16 cellular contexts compared by ENCODE assay signal in the genomic region with DNA sequence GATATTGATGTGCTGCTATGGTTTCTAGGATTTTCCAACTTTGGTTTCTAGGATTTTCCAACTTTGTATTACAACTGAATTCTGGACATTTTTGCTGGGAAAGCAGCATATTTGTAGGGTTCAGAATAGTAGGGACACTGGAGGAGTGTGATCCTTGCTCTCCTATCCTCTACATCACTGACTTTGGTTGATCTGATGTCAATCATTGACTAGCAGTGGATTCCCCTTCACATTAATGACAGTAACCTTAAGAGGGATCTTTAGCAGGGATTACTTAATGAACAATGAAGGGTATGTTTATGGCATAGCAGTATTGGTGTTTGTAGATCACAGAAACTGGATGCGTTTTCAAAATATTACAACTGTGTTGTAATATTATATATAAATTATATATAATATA.
A peak's percentile ranks its signal among the peaks of the same experiment; 100 is the strongest.
DNase-seq lines count a peak whose midpoint lies in the region; ATAC-seq, FAIRE-seq and TF ChIP-seq lines count a peak whose summit lies in the region.
"Had no signal": no experiment of that assay in that cellular context is flagged by ENCODE, and none has a peak within 500 bp of the region (broad histone marks: within the 10 kb centered on the region; RNA-seq: fewer than 3 reads in every experiment).

No MANE protein-coding gene starts in this region.

- DNase-seq in NCI-H82 (lab: John Stamatoyannopoulos, UW) = peak; percentile 8
- no peak for DNase-seq in NCI-H82 treated with DMSO at 0.1 percent for 48 hours (lab: John Stamatoyannopoulos, UW; ENCODE audit: unreplicated experiment)
- DNase-seq in HuH-7 (ENCODE audit: low spot score) = peak; percentile 13
- peak; percentile 54 for DNase-seq in HepG2 (ENCODE audit: low spot score)
- no peak for DNase-seq in stimulated activated effector memory CD8-positive, alpha-beta T cell treated with anti-CD3 and anti-CD28 coated beads, Interleukin-12 subunit alpha, Interleukin-12 subunit beta, amount 100 ng/mL, for 72 hours (ENCODE audit: low spot score in 2 of 2)
- DNase-seq in CD4-positive, alpha-beta T cell = no peak
- DNase-seq: BE2C; C1 segment of cervical spinal cord; Caco-2; CD4-positive, CD25-positive, alpha-beta regulatory T cell; DMS79 treated with DMSO at 0.1 percent for 48 hours; GF-D8; H9; IMR-90 had no signal

- no peak for TF ChIP-seq CTCF in HepG2 (CRISPR knock-in tag; IDR thresholded peaks at IDR 0.05)
- TF ChIP-seq CTCF in CD4-positive, alpha-beta T cell (IDR thresholded peaks at IDR 0.05) = no peak

- H3K4me1 Mint-ChIP-seq in stimulated activated effector memory CD8-positive, alpha-beta T cell treated with anti-CD3 and anti-CD28 coated beads, Interleukin-12 subunit alpha, Interleukin-12 subunit beta, amount 100 ng/mL, for 72 hours = peaks cover 27% of the 10 kb centered on the region
- peaks cover 48% of the 10 kb centered on the region for H3K4me1 Mint-ChIP-seq in CD4-positive, alpha-beta T cell (ENCODE audit: low read depth)

- peak; percentile 89 for ATAC-seq in HepG2
- ATAC-seq in stimulated activated effector memory CD8-positive, alpha-beta T cell treated with anti-CD3 and anti-CD28 coated beads, Interleukin-12 subunit alpha, Interleukin-12 subunit beta, amount 100 ng/mL, for 72 hours = no peak
- no peak for ATAC-seq in CD4-positive, alpha-beta T cell (ENCODE audit: poor library complexity)
- ATAC-seq: K562 had no signal

- H3K27ac Mint-ChIP-seq in stimulated activated effector memory CD8-positive, alpha-beta T cell treated with anti-CD3 and anti-CD28 coated beads, Interleukin-12 subunit alpha, Interleukin-12 subunit beta, amount 100 ng/mL, for 72 hours = no peak overlapping the region
- no peak overlapping the region for H3K27ac Mint-ChIP-seq in CD4-positive, alpha-beta T cell
- H3K27ac Mint-ChIP-seq: CD4-positive, CD25-positive, alpha-beta regulatory T cell; H9 had no signal

- peak overlapping the region in 1 of 3 experiments; percentile 6; a peak in 1 of 6 replicates for H3K4me3 ChIP-seq in HepG2 (replicated peaks in 1 of 3; ENCODE audit: insufficient read depth in 1 of 3, low read depth in 2 of 3, low read length in 3 of 3)
- H3K4me3 ChIP-seq: K562 had no signal

- intact Hi-C loops in HepG2 (cut with micrococcal nuclease; ENCODE audit: unreplicated experiment) = loop anchor here (5.0 to 10.0 kb wide), 2 partner anchors 63 to 91 kb away; partner anchors contain the start of genes MAP2K4 and ZNF18
- intact Hi-C loops in CD4-positive, alpha-beta T cell (cut with DNase I, micrococcal nuclease) = no loop called here

- in situ Hi-C loops in HepG2 (cut with HindIII; ENCODE audit: extremely low pct_ligation_motif_present, low pct_unique_long_range_greater_than_20kb) = no loop called here

- no peaks in the 10 kb centered on the region for H3K9me3 Mint-ChIP-seq in stimulated activated effector memory CD8-positive, alpha-beta T cell treated with anti-CD3 and anti-CD28 coated beads, Interleukin-12 subunit alpha, Interleukin-12 subunit beta, amount 100 ng/mL, for 72 hours
- H3K9me3 Mint-ChIP-seq in CD4-positive, alpha-beta T cell = no peaks in the 10 kb centered on the region
- H3K9me3 Mint-ChIP-seq: CD4-positive, CD25-positive, alpha-beta regulatory T cell; H9 had no signal

- no peak overlapping the region for H3K4me3 Mint-ChIP-seq in stimulated activated effector memory CD8-positive, alpha-beta T cell treated with anti-CD3 and anti-CD28 coated beads, Interleukin-12 subunit alpha, Interleukin-12 subunit beta, amount 100 ng/mL, for 72 hours
- H3K4me3 Mint-ChIP-seq in CD4-positive, alpha-beta T cell = no peak overlapping the region
- H3K4me3 Mint-ChIP-seq: CD4-positive, CD25-positive, alpha-beta regulatory T cell; H9 had no signal

- peaks cover 16% of the 10 kb centered on the region for H3K79me2 ChIP-seq in HepG2 (ENCODE audit: insufficient read depth, low read length)

- no peaks in the 10 kb centered on the region for H3K27me3 Mint-ChIP-seq in CD4-positive, alpha-beta T cell
- H3K27me3 Mint-ChIP-seq: CD4-positive, CD25-positive, alpha-beta regulatory T cell had no signal

- POLR2A ChIA-PET in HepG2 (lab: Yijun Ruan, JAX) = no interaction called here
- POLR2A ChIA-PET in CD4-positive, alpha-beta T cell (lab: Charles Lee) = no interaction called here

- H4K20me1 ChIP-seq in HepG2 (ENCODE audit: insufficient read depth, low read length) = peaks cover 11% of the 10 kb centered on the region; the same call in 1 of the 2 replicates

- TF ChIP-seq POLR2A in HepG2 (IDR thresholded peaks at IDR 0.05; ENCODE audit: insufficient read depth in 1 of 2, low read depth in 2 of 2, low read length in 2 of 2) = no peak

- no TSS peak for BruUV-seq in HepG2 (replicated peaks; lab: Mats Ljungman, UMichigan)

- TF ChIP-seq RAD21 in HepG2 (CRISPR knock-in tag; IDR thresholded peaks at IDR 0.05) = no peak

- peak overlapping the region; percentile 46 for H3K4me2 ChIP-seq in HepG2 (ENCODE audit: low read depth, low read length)

- 94% methylated on average over 1 of the region's 1 CpG for WGBS in HepG2 (ENCODE audit: low lambda C conversion rate)

- CTCF ChIA-PET in HepG2 (lab: Yijun Ruan, JAX; ENCODE audit: low intra/inter-chr PET ratio, low total read pairs) = no interaction called here
- CTCF ChIA-PET in CD4-positive, alpha-beta T cell (lab: Charles Lee) = no interaction called here

- no peak overlapping the region for H3K9ac ChIP-seq in HepG2 (ENCODE audit: insufficient read depth, low read depth, low read length)

- H2AFZ ChIP-seq in HepG2 (ENCODE audit: low read length) = no peak overlapping the region

- H3K27ac ChIP-seq in HepG2 (ENCODE audit: extremely low read length, insufficient read depth, low read length) = no peak overlapping the region
- H3K27ac ChIP-seq in CD4-positive, alpha-beta T cell (ENCODE audit: low read depth, low read length) = no peak overlapping the region

- FAIRE-seq in HepG2 (lab: Jason Lieb, UNC) = peak; percentile 75
- FAIRE-seq: H1, K562 had no signal

- H3K27me3 ChIP-seq in HepG2 (ENCODE audit: control insufficient read depth in 1 of 2, insufficient read depth in 2 of 2, low read length in 2 of 2) = no peaks in the 10 kb centered on the region
- H3K27me3 ChIP-seq in CD4-positive, alpha-beta T cell (ENCODE audit: control insufficient read depth, insufficient read depth, low read length) = no peaks in the 10 kb centered on the region
- H3K27me3 ChIP-seq: BE2C had no signal

- H3K9me3 ChIP-seq in HepG2 (ENCODE audit: low read length) = no peaks in the 10 kb centered on the region
- no peaks in the 10 kb centered on the region for H3K9me3 ChIP-seq in CD4-positive, alpha-beta T cell (ENCODE audit: control insufficient read depth, low read length)
- H3K9me3 ChIP-seq: BE2C, Caco-2 had no signal

- H3K36me3 ChIP-seq in HepG2 (replicated peaks in 1 of 2; ENCODE audit: control insufficient read depth in 1 of 2, insufficient read depth in 2 of 2, low read length in 2 of 2) = peaks cover 0 to 1% of the 10 kb centered on the region in 2 experiments; a peak in 3 of 5 replicates
- H3K36me3 ChIP-seq: BE2C had no signal

- peaks cover 59% of the 10 kb centered on the region for H3K4me1 ChIP-seq in HepG2 (ENCODE audit: insufficient read depth, low read length)
- H3K4me1 ChIP-seq: BE2C, Caco-2 had no signal

- no peaks in the 10 kb centered on the region for H3K36me3 Mint-ChIP-seq in stimulated activated effector memory CD8-positive, alpha-beta T cell treated with anti-CD3 and anti-CD28 coated beads, Interleukin-12 subunit alpha, Interleukin-12 subunit beta, amount 100 ng/mL, for 72 hours
- peaks cover 73% of the 10 kb centered on the region for H3K36me3 Mint-ChIP-seq in CD4-positive, alpha-beta T cell (ENCODE audit: low read depth)

- TF ChIP-seq EP300 in HepG2 (IDR thresholded peaks at IDR 0.05; ENCODE audit: low read depth in 2 of 2, low read length in 2 of 2) (no peak), HepG2 (CRISPR knock-in tag; IDR thresholded peaks at IDR 0.05; ENCODE audit: borderline replicate concordance) (no peak)

TF ChIP-seq in HepG2, 621 proteins besides CTCF, POLR2A, EP300 and RAD21:
- TF ChIP-seq ZNF619 (CRISPR knock-in tag; IDR thresholded peaks at IDR 0.05) (no peak), BCL6 (CRISPR knock-in tag; IDR thresholded peaks at IDR 0.05) (peak; percentile 88)
- TF ChIP-seq, protein P1, sequence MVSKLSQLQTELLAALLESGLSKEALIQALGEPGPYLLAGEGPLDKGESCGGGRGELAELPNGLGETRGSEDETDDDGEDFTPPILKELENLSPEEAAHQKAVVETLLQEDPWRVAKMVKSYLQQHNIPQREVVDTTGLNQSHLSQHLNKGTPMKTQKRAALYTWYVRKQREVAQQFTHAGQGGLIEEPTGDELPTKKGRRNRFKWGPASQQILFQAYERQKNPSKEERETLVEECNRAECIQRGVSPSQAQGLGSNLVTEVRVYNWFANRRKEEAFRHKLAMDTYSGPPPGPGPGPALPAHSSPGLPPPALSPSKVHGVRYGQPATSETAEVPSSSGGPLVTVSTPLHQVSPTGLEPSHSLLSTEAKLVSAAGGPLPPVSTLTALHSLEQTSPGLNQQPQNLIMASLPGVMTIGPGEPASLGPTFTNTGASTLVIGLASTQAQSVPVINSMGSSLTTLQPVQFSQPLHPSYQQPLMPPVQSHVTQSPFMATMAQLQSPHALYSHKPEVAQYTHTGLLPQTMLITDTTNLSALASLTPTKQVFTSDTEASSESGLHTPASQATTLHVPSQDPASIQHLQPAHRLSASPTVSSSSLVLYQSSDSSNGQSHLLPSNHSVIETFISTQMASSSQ (IDR thresholded peaks at IDR 0.05; ENCODE audit: low read depth) = peak; percentile 61
- TF ChIP-seq, protein P1 (CRISPR knock-in tag; IDR thresholded peaks at IDR 0.05; ENCODE audit: borderline replicate concordance) = no peak

Comparison
In these comparisons a context has a peak if more than half of its experiments do, and no peak if none do; other contexts are left out.
1. DNase-seq: peak in NCI-H82 (single experiment), HuH-7 (single experiment) and HepG2 (single experiment); none in NCI-H82 treated with DMSO at 0.1 percent for 48 hours (single experiment), stimulated activated effector memory CD8-positive, alpha-beta T cell treated with anti-CD3 and anti-CD28 coated beads, Interleukin-12 subunit alpha, Interleukin-12 subunit beta, amount 100 ng/mL, for 72 hours (0 of 2) and CD4-positive, alpha-beta T cell (0 of 10).